ENCODE assay signal across 17 cellular contexts in the genomic region with DNA sequence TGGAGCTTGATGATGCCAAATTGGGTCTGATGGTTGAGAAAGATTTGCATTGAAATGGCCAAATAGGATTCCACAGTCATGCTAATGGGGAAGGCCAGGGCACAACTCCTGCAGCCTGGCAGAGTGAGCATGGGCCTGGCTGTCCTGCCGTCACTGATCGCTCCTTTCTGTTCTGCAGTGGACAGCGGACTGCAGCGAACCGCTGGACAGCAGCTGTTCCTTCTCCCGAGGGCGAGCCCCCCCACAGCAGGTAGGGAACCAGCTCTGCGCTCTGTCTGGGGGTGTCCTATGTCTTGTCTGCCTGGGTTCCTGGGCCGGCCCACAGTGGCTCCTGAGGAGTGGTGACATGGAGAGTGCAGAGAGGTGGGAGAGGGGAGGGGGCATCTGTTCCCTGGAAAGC.
DNase-seq lines count a peak whose midpoint lies in the region; ATAC-seq and TF ChIP-seq lines count a peak whose summit lies in the region.
"Had no signal": no experiment of that assay in that cellular context is flagged by ENCODE, and none has a peak within 500 bp of the region (broad histone marks: within the 10 kb centered on the region; RNA-seq: fewer than 3 reads in every experiment).

No MANE protein-coding gene starts in this region.

- no peaks in the 10 kb centered on the region for H3K9me3 ChIP-seq in RWPE2 (ENCODE audit: severe bottlenecking)
- no peaks in the 10 kb centered on the region for H3K9me3 ChIP-seq in osteoblast (ENCODE audit: low read depth, low read length)
- H3K9me3 ChIP-seq in CD8-positive, alpha-beta memory T cell (ENCODE audit: low read length) = no peaks in the 10 kb centered on the region
- H3K9me3 ChIP-seq: BE2C had no signal

- TF ChIP-seq CTCF in RWPE2 (IDR thresholded peaks at IDR 0.05; ENCODE audit: poor library complexity, severe bottlenecking) (no peak), osteoblast (IDR thresholded peaks at IDR 0.05; ENCODE audit: extremely low read depth, low read depth, low read length) (no peak)

- H3K36me3 ChIP-seq in H7 (replicated peaks; ENCODE audit: control insufficient read depth, insufficient read depth, low read length) (no peaks in the 10 kb centered on the region), RWPE2 (ENCODE audit: low read depth) (peaks cover 1% of the 10 kb centered on the region; the same call in 1 of the 2 replicates), osteoblast (ENCODE audit: insufficient read depth, low read length) (peaks cover 6% of the 10 kb centered on the region)
- H3K36me3 ChIP-seq in CD8-positive, alpha-beta memory T cell (ENCODE audit: insufficient read depth, low read length) = no peaks in the 10 kb centered on the region
- H3K36me3 ChIP-seq: BE2C had no signal

- no peaks in the 10 kb centered on the region for H3K27me3 ChIP-seq in H7 (ENCODE audit: control insufficient read depth, insufficient read depth, low read length)
- H3K27me3 ChIP-seq in RWPE2 (ENCODE audit: insufficient read depth, poor library complexity, severe bottlenecking) = no peaks in the 10 kb centered on the region
- H3K27me3 ChIP-seq in osteoblast (ENCODE audit: insufficient read depth, low read length) = no peaks in the 10 kb centered on the region
- no peaks in the 10 kb centered on the region for H3K27me3 ChIP-seq in CD8-positive, alpha-beta memory T cell (ENCODE audit: insufficient read depth, low read length, poor library complexity, severe bottlenecking)
- H3K27me3 ChIP-seq: BE2C had no signal

- H3K79me2 ChIP-seq in osteoblast (ENCODE audit: insufficient read depth, low read length) = no peaks in the 10 kb centered on the region

- peaks cover 66% of the 10 kb centered on the region for H4K20me1 ChIP-seq in osteoblast (ENCODE audit: insufficient read depth, low read length)

- no peak overlapping the region for H2AFZ ChIP-seq in osteoblast (ENCODE audit: low read length)
- H2AFZ ChIP-seq: GM23248 had no signal

- no peak overlapping the region for H3K27ac Mint-ChIP-seq in CD8-positive, alpha-beta memory T cell
- H3K27ac Mint-ChIP-seq: CD4-positive, alpha-beta memory T cell; H9 had no signal

- ATAC-seq in RWPE2 (ENCODE audit: low read depth) = no peak
- no peak for ATAC-seq in HG03039 (IDR thresholded peaks at IDR 0.05; ENCODE audit: unreplicated experiment)
- ATAC-seq in HG03139 (IDR thresholded peaks at IDR 0.05; ENCODE audit: unreplicated experiment) = no peak

- no peak overlapping the region for H3K4me2 ChIP-seq in osteoblast (ENCODE audit: insufficient read depth, low read length)

- no peaks in the 10 kb centered on the region for H3K4me1 Mint-ChIP-seq in CD8-positive, alpha-beta memory T cell
- H3K4me1 Mint-ChIP-seq: CD4-positive, alpha-beta memory T cell had no signal

- peaks cover 2 to 11% of the 10 kb centered on the region in 2 donors for H3K27me3 Mint-ChIP-seq in CD8-positive, alpha-beta memory T cell

- H3K4me1 ChIP-seq in RWPE2 (ENCODE audit: insufficient read depth, poor library complexity, severe bottlenecking) (peaks cover 12% of the 10 kb centered on the region), osteoblast (ENCODE audit: insufficient read depth, low read length) (peaks cover 13% of the 10 kb centered on the region)
- no peaks in the 10 kb centered on the region for H3K4me1 ChIP-seq in CD8-positive, alpha-beta memory T cell (ENCODE audit: insufficient read depth, low read length)
- H3K4me1 ChIP-seq: BE2C had no signal

- H3K4me3 ChIP-seq in H7 (ENCODE audit: insufficient read depth, low read depth, low read length) = no peak overlapping the region
- H3K4me3 ChIP-seq in RWPE2 (ENCODE audit: severe bottlenecking) = no peak overlapping the region
- no peak overlapping the region for H3K4me3 ChIP-seq in osteoblast (ENCODE audit: insufficient read depth, low read length)
- H3K4me3 ChIP-seq in CD8-positive, alpha-beta memory T cell (ENCODE audit: low read length) = no peak overlapping the region
- H3K4me3 ChIP-seq: GM23248 had no signal

- POLR2A ChIA-PET in CD8-positive, alpha-beta memory T cell (lab: Charles Lee) = no interaction called here

- H3K4me3 Mint-ChIP-seq in CD8-positive, alpha-beta memory T cell = no peak overlapping the region
- H3K4me3 Mint-ChIP-seq: CD4-positive, alpha-beta memory T cell; H9 had no signal

- no peaks in the 10 kb centered on the region for H3K9me3 Mint-ChIP-seq in CD8-positive, alpha-beta memory T cell
- H3K9me3 Mint-ChIP-seq: CD4-positive, alpha-beta memory T cell; H9 had no signal

- CTCF ChIA-PET in CD8-positive, alpha-beta memory T cell (lab: Charles Lee) = no interaction called here

- H3K27ac ChIP-seq in RWPE2 (ENCODE audit: poor library complexity, severe bottlenecking) = no peak overlapping the region
- no peak overlapping the region for H3K27ac ChIP-seq in osteoblast (ENCODE audit: low read depth, low read length)
- H3K27ac ChIP-seq in CD8-positive, alpha-beta memory T cell (ENCODE audit: low read depth, low read length) = no peak overlapping the region
- H3K27ac ChIP-seq: C4-2B, GM23248, HL-60 had no signal

- DNase-seq in H7 (peak; percentile 44), RWPE2 (ENCODE audit: low spot score) (peak; percentile 42), left kidney (ENCODE audit: low read depth, low spot score) (peak; percentile 22), osteoblast (ENCODE audit: insufficient read length, low spot score, missing footprints) (peak; percentile 46)
- DNase-seq in CD8-positive, alpha-beta memory T cell = no peak
- DNase-seq: BE2C; CD4-positive, alpha-beta memory T cell; COR-L47; DMS153; DMS79 treated with DMSO at 0.1 percent for 48 hours; EL; GM23248; H9 had no signal

- peaks cover 0 to 8% (median 0%) of the 10 kb centered on the region in 3 donors for H3K36me3 Mint-ChIP-seq in CD8-positive, alpha-beta memory T cell

Comparison
In these comparisons a context has a peak if more than half of its experiments do, and no peak if none do; other contexts are left out.
1. DNase-seq: peak in H7 (single experiment), RWPE2 (single experiment), left kidney (single experiment) and osteoblast (single experiment); none in CD8-positive, alpha-beta memory T cell (0 of 5).